In the genomic region with DNA sequence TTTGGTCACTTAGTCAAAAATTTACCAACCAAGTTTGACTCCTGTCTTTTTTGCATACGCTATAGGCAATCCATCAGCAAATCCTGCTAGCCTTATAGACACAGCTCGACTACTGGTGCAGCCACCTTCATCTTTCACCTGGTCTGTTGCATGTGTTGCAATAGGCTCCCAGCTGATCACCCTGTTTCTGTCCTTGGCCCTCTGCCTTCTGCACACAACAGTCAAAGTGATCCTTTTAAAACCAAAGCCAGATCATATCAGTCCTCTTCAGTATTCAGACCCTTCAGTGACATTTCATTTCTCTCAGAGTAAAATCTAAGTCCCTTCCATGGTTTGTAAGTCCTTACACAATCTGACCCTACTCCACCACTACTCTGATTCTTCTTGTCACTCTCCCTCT, we compare ENCODE assay signal across 29 cellular contexts.
"Had no signal": no experiment of that assay in that cellular context is flagged by ENCODE, and none has a peak within 500 bp of the region (broad histone marks: within the 10 kb centered on the region; RNA-seq: fewer than 3 reads in every experiment).

No MANE protein-coding gene starts in this region.

- H3K9ac ChIP-seq: parathyroid adenoma, SK-N-SH had no signal

- H3K36me3 Mint-ChIP-seq: activated naive CD8-positive, alpha-beta T cell treated with anti-CD3 and anti-CD28 coated beads, Interleukin-2, amount 10 ng/mL, durations not matched to agents 7 days and 5 days; brain; type B pancreatic cell had no signal

- H3K36me3 ChIP-seq: ascending aorta, cardiac muscle cell, colonic mucosa, gastroesophageal sphincter had no signal

- H3K9me3 ChIP-seq: ascending aorta, colonic mucosa, gastroesophageal sphincter, psoas muscle, SK-N-SH had no signal

- H3K4me1 Mint-ChIP-seq: brain had no signal

- H3K79me2 ChIP-seq: hepatocyte, parathyroid adenoma had no signal

- H3K4me1 ChIP-seq: ascending aorta, colonic mucosa, gastroesophageal sphincter, parathyroid adenoma, psoas muscle had no signal

- H3K4me3 Mint-ChIP-seq: activated naive CD8-positive, alpha-beta T cell treated with anti-CD3 and anti-CD28 coated beads, Interleukin-2, amount 10 ng/mL, durations not matched to agents 7 days and 5 days; brain; stimulated activated naive CD8-positive, alpha-beta T cell treated with anti-CD3 and anti-CD28 coated beads, Interleukin-15, Interleukin-2, amounts not matched to agents 100 ng/mL and 50 ng/mL, for 24 hours; T-helper 1 cell treated with Interleukin-12 subunit alpha and Interleukin-12 subunit beta and Interleukin-4 antibody, amounts not matched to agents 30 μg/mL and 1 μg/mL, for 36 hours; type B pancreatic cell had no signal

- H3K9me3 Mint-ChIP-seq: activated naive CD8-positive, alpha-beta T cell treated with anti-CD3 and anti-CD28 coated beads, Interleukin-2, amount 10 ng/mL, durations not matched to agents 7 days and 5 days; brain; type B pancreatic cell had no signal

- ATAC-seq: gastroesophageal sphincter, left ventricle myocardium superior, psoas muscle had no signal

- H3K4me3 ChIP-seq: ascending aorta, cardiac muscle cell, colonic mucosa, dorsolateral prefrontal cortex, gastroesophageal sphincter, hepatocyte, psoas muscle, smooth muscle cell had no signal

- H2AFZ ChIP-seq: hepatocyte, parathyroid adenoma had no signal

- H3K27ac ChIP-seq: ascending aorta, cardiac muscle cell, colonic mucosa, dorsolateral prefrontal cortex, gastroesophageal sphincter, hepatocyte, parathyroid adenoma, psoas muscle had no signal

- H3K27ac Mint-ChIP-seq: activated naive CD8-positive, alpha-beta T cell treated with anti-CD3 and anti-CD28 coated beads, Interleukin-2, amount 10 ng/mL, durations not matched to agents 7 days and 5 days; brain; stimulated activated naive CD8-positive, alpha-beta T cell treated with anti-CD3 and anti-CD28 coated beads, Interleukin-15, Interleukin-2, amounts not matched to agents 100 ng/mL and 50 ng/mL, for 24 hours; T-helper 1 cell treated with Interleukin-12 subunit alpha and Interleukin-12 subunit beta and Interleukin-4 antibody, amounts not matched to agents 30 μg/mL and 1 μg/mL, for 36 hours; type B pancreatic cell had no signal

- H3K27me3 ChIP-seq: ascending aorta, cardiac muscle cell, colonic mucosa, gastroesophageal sphincter, hepatocyte had no signal

- DNase-seq: activated CD4-positive, alpha-beta T cell treated with anti-CD3 and anti-CD28 coated beads, Interleukin-2, amount 50 U/mL, for 4 hours; activated CD4-positive, CD25-positive, alpha-beta regulatory T cell treated with anti-CD3 and anti-CD28 coated beads, Interleukin-2, amount 50 U/mL, for 72 hours; activated effector memory CD4-positive, alpha-beta T cell treated with Interleukin-2 at 50 U/mL for 16 hours; activated naive CD4-positive, alpha-beta T cell treated with Interleukin-2 at 50 U/mL for 16 hours; activated naive CD8-positive, alpha-beta T cell treated with anti-CD3 and anti-CD28 coated beads, Interleukin-2, amount 10 ng/mL, durations not matched to agents 7 days and 5 days; activated T-cell treated with anti-CD3 and anti-CD28 coated beads, Interleukin-2, amount 50 U/mL, for 48 hours; cerebellar nuclear complex; colonic mucosa; dorsolateral prefrontal cortex; effector memory CD4-positive, alpha-beta T cell; islet precursor cell; left ventricle myocardium superior; nucleus accumbens; psoas muscle; SK-N-SH; stimulated activated CD4-positive, alpha-beta T cell treated with anti-CD3 and anti-CD28 coated beads, Interleukin-2, amount 100 ng/mL, for 24 hours; substantia nigra; SW 1271; T1000 had no signal

- H3K4me2 ChIP-seq: hepatocyte, SK-N-SH, smooth muscle cell had no signal
